ENCODE assay signal across 15 cellular contexts in genomic region chr1:152626688-152627087, GRCh38. TPM values are rescaled to one million over a fixed set of nuclear protein-coding genes. Genes with fewer than 3 reads are reported as not detected.
DNase-seq lines count a peak whose midpoint lies in the region; ATAC-seq and TF ChIP-seq lines count a peak whose summit lies in the region.
"Had no signal": no experiment of that assay in that cellular context is flagged by ENCODE, and none has a peak within 500 bp of the region (broad histone marks: within the 10 kb centered on the region; RNA-seq: fewer than 3 reads in every experiment).

No MANE protein-coding gene starts in this region.

- POLR2A ChIA-PET in HEK293T (lab: Yijun Ruan, JAX) = no interaction called here

- ATAC-seq in esophagus mucosa = peak; percentile 66
- ATAC-seq in HG02678 (IDR thresholded peaks at IDR 0.05; ENCODE audit: unreplicated experiment) = no peak
- ATAC-seq: CD8-positive, alpha-beta T cell; GM12878 had no signal

- peak; percentile 0 for DNase-seq in GM03348 (ENCODE audit: low spot score)
- peak; percentile 3 for DNase-seq in HEK293T (ENCODE audit: extremely low spot score)
- DNase-seq in medulla oblongata (ENCODE audit: extremely low spot score) = peak; percentile 1
- no peak for DNase-seq in erythroblast (lab: John Stamatoyannopoulos, UW)
- DNase-seq: Calu3; CD8-positive, alpha-beta T cell; DMS79 treated with DMSO at 0.1 percent for 48 hours; GF-D8 had no signal

- TF ChIP-seq POLR2A in erythroblast (IDR thresholded peaks at IDR 0.05; ENCODE audit: low read length) = no peak

- CTCF ChIA-PET in HEK293T (lab: Yijun Ruan, JAX) = no interaction called here

TF ChIP-seq in HEK293T, 16 proteins besides CTCF, POLR2A, EP300 and RAD21:
- TF ChIP-seq FOXK2 (IDR thresholded peaks at IDR 0.05) (no peak), LEF1 (IDR thresholded peaks at IDR 0.05; ENCODE audit: borderline replicate concordance) (no peak), FOXA1 (IDR thresholded peaks at IDR 0.05) (no peak), ELF4 (IDR thresholded peaks at IDR 0.05) (no peak), FOXM1 (IDR thresholded peaks at IDR 0.05; ENCODE audit: borderline replicate concordance) (no peak), NFRKB (IDR thresholded peaks at IDR 0.05) (no peak), SUZ12 (IDR thresholded peaks at IDR 0.05) (no peak), L3MBTL2 (conservative IDR thresholded peaks at IDR 0.05) (no peak), PKNOX1 (IDR thresholded peaks at IDR 0.05) (no peak), BHLHE40 (IDR thresholded peaks at IDR 0.05; ENCODE audit: borderline replicate concordance) (no peak), TARDBP (IDR thresholded peaks at IDR 0.05) (no peak), HDGF (IDR thresholded peaks at IDR 0.05; ENCODE audit: borderline replicate concordance) (no peak), CTBP1 (IDR thresholded peaks at IDR 0.05; ENCODE audit: borderline replicate concordance) (no peak), ZNF384 (IDR thresholded peaks at IDR 0.05) (no peak), SP1 (IDR thresholded peaks at IDR 0.05) (no peak), ARNT (IDR thresholded peaks at IDR 0.05) (no peak)

RNA-seq across cellular contexts. Expression of gene LCE3A, which starts 3.8 kb away (rescaled TPM):
- total RNA-seq in esophagus mucosa = not detected
- total RNA-seq: A172; B cell; Calu3; CD8-positive, alpha-beta T cell; GM12878; H1; HT-29 had no signal

RNA-seq across cellular contexts. Expression of gene LCE3B, which starts 13.1 kb away (rescaled TPM):
- total RNA-seq in esophagus mucosa = not detected
- total RNA-seq: A172; B cell; Calu3; CD8-positive, alpha-beta T cell; GM12878; H1; HT-29 had no signal

RNA-seq across cellular contexts. Expression of gene LCE3C, which starts 26.7 kb away (rescaled TPM):
- not detected for total RNA-seq in esophagus mucosa
- total RNA-seq: A172; B cell; Calu3; CD8-positive, alpha-beta T cell; GM12878; H1; HT-29 had no signal

RNA-seq across cellular contexts. Expression of gene LCE2D, which starts 36.5 kb away (rescaled TPM):
- not detected for total RNA-seq in esophagus mucosa
- total RNA-seq: A172; B cell; Calu3; CD8-positive, alpha-beta T cell; GM12878; H1; HT-29 had no signal

RNA-seq across cellular contexts. Expression of gene LCE3D, which starts 46.4 kb away (rescaled TPM):
- total RNA-seq in esophagus mucosa = 7.7 TPM
- total RNA-seq: A172; B cell; Calu3; CD8-positive, alpha-beta T cell; GM12878; H1; HT-29 had no signal

Comparison
In these comparisons a context has a peak if more than half of its experiments do, and no peak if none do; other contexts are left out.
1. DNase-seq: peak in GM03348 (single experiment), HEK293T (single experiment) and medulla oblongata (single experiment); none in erythroblast (0 of 2).